Comparison of ENCODE assay signal across 27 cellular contexts in genomic region chr3:139180489-139180888, GRCh38.
"Had no signal": no experiment of that assay in that cellular context is flagged by ENCODE, and none has a peak within 500 bp of the region (broad histone marks: within the 10 kb centered on the region; RNA-seq: fewer than 3 reads in every experiment).

No MANE protein-coding gene starts in this region.

- H3K9me3 ChIP-seq: suprapubic skin, testis, thyroid gland, upper lobe of right lung, uterus, vagina had no signal

- ATAC-seq: stimulated activated effector memory CD8-positive, alpha-beta T cell treated with anti-CD3 and anti-CD28 coated beads, Interleukin-12 subunit alpha, Interleukin-12 subunit beta, amount 100 ng/mL, for 72 hours; stimulated activated memory B cell treated with anti-CD40 and anti-IgM and Interleukin-4, amounts not matched to agents 10 μg/mL and 1 μg/mL and 100 μg/mL, for 72 hours; stimulated activated naive B cell treated with anti-CD40 and anti-IgM and Interleukin-4, amounts not matched to agents 10 μg/mL and 1 μg/mL and 100 μg/mL, for 72 hours; stimulated activated naive CD8-positive, alpha-beta T cell treated with anti-CD3 and anti-CD28 coated beads, Interleukin-15, amount 100 ng/mL, for 72 hours; stimulated activated naive CD8-positive, alpha-beta T cell treated with anti-CD3 and anti-CD28 coated beads, Interleukin-15, Interleukin-2, amounts not matched to agents 100 U/mL and 50 U/mL, for 24 hours had no signal

- H3K4me3 ChIP-seq: stomach, suprapubic skin, testis, thoracic aorta, thyroid gland, tibial artery, tibial nerve, transverse colon, upper lobe of left lung, upper lobe of right lung, uterus, vagina had no signal

- H3K27me3 ChIP-seq: stomach, suprapubic skin, testis, thyroid gland, tibial artery, tibial nerve, transverse colon, upper lobe of left lung, upper lobe of right lung, uterus, vagina had no signal

- H3K27ac ChIP-seq: stomach, suprapubic skin, testis, thoracic aorta, thyroid gland, tibial artery, tibial nerve, transverse colon, upper lobe of left lung, upper lobe of right lung, uterus, vagina had no signal

- H3K4me1 ChIP-seq: stomach, suprapubic skin, testis, thyroid gland, tibial artery, tibial nerve, transverse colon, upper lobe of left lung, upper lobe of right lung, uterus had no signal

- DNase-seq: stimulated activated CD4-positive, alpha-beta T cell treated with anti-CD3 and anti-CD28 coated beads, Interleukin-2, amount 100 ng/mL, for 48 hours; stimulated activated CD4-positive, alpha-beta T cell treated with anti-CD3 and anti-CD28 coated beads, Interleukin-4, amount 100 ng/mL, for 1 hour; stimulated activated CD4-positive, alpha-beta T cell treated with anti-CD3 and anti-CD28 coated beads, Interleukin-4, amount 100 ng/mL, for 24 hours; stimulated activated CD4-positive, alpha-beta T cell treated with anti-CD3 and anti-CD28 coated beads, Interleukin-4, amount 100 ng/mL, for 4 hours; stimulated activated CD8-positive, alpha-beta memory T cell treated with anti-CD3 and anti-CD28 coated beads, Interleukin-4, amount 100 ng/mL, for 48 hours; stimulated activated naive B cell treated with anti-CD40 and anti-IgM and Interleukin-4, amounts not matched to agents 10 μg/mL and 1 μg/mL and 100 μg/mL, for 72 hours; stimulated activated naive CD4-positive, alpha-beta T cell; stimulated activated naive CD4-positive, alpha-beta T cell treated with Interleukin-2 at 50 U/mL for 16 hours; stimulated activated naive CD8-positive, alpha-beta T cell treated with anti-CD3 and anti-CD28 coated beads, Interleukin-15, amount 100 ng/mL, for 72 hours; stimulated activated naive CD8-positive, alpha-beta T cell treated with anti-CD3 and anti-CD28 coated beads, Interleukin-15, Interleukin-2, amounts not matched to agents 100 U/mL and 50 U/mL, for 24 hours; stomach; substantia nigra; testis; thyroid gland; tibial artery; transverse colon; trophoblast cell; upper lobe of left lung; upper lobe of right lung; uterus had no signal

- FAIRE-seq: urothelium cell line had no signal

- H3K36me3 ChIP-seq: stomach, suprapubic skin, thoracic aorta, thyroid gland, tibial artery, tibial nerve, transverse colon, upper lobe of left lung, upper lobe of right lung, uterus, vagina had no signal
